ENCODE assay signal across 8 cellular contexts in genomic region chr5:171630047-171630669, GRCh38.
DNase-seq lines count a peak whose midpoint lies in the region; ATAC-seq, FAIRE-seq and TF ChIP-seq lines count a peak whose summit lies in the region.

No MANE protein-coding gene starts in this region.

- CTCF ChIA-PET in OCI-LY7 (lab: Charles Lee; ENCODE audit: unreplicated experiment): no interaction called here

- H3K4me2 ChIP-seq in OCI-LY7 (ENCODE audit: low read length): no peak overlapping the region

- TF ChIP-seq CTCF in GM06990 (IDR thresholded peaks at IDR 0.05; ENCODE audit: insufficient read depth, low read length, poor library complexity, severe bottlenecking) (peak; percentile 18), bronchial epithelial cell (IDR thresholded peaks at IDR 0.05; ENCODE audit: insufficient read depth, low read length, severe bottlenecking) (peak; percentile 71), OCI-LY7 (conservative IDR thresholded peaks at IDR 0.05; ENCODE audit: low read length) (no peak)

- H3K4me1 ChIP-seq in OCI-LY7 (ENCODE audit: insufficient read depth, low read length, poor library complexity, severe bottlenecking): peaks cover 15% of the 10 kb centered on the region

- no peak overlapping the region for H2AFZ ChIP-seq in OCI-LY7 (ENCODE audit: low read length)

- H3K27me3 ChIP-seq in GM06990 (replicated peaks; ENCODE audit: control insufficient read depth, insufficient read depth, low read length) (no peaks in the 10 kb centered on the region), bronchial epithelial cell (ENCODE audit: control insufficient read depth, insufficient read depth, low read length) (peaks cover 2% of the 10 kb centered on the region)

- no TSS peak for BruUV-seq in OCI-LY7 (replicated peaks; lab: Mats Ljungman, UMichigan)

- H3K9me3 ChIP-seq in OCI-LY7 (ENCODE audit: low read length): no peaks in the 10 kb centered on the region

- no peaks in the 10 kb centered on the region for H3K79me2 ChIP-seq in OCI-LY7 (ENCODE audit: insufficient read depth, low read depth, low read length)

- DNase-seq in GM06990 (ENCODE audit: extremely low read depth, insufficient read length): no peak
- peak; percentile 65 for DNase-seq in NCI-H1694 treated with DMSO at 0.1 percent for 48 hours (lab: John Stamatoyannopoulos, UW)
- peak; percentile 31 for DNase-seq in bronchial epithelial cell (ENCODE audit: low read depth)
- no peak for DNase-seq in left lobe of liver (ENCODE audit: low spot score)
- no peak for DNase-seq in OCI-LY7 (ENCODE audit: low spot score)

- POLR2A ChIA-PET in OCI-LY7 (lab: Charles Lee): no interaction called here

- H3K36me3 ChIP-seq in GM06990 (ENCODE audit: control insufficient read depth, insufficient read depth, low read length): no peaks in the 10 kb centered on the region
- H3K36me3 ChIP-seq in bronchial epithelial cell (ENCODE audit: control insufficient read depth, insufficient read depth, low read length): no peaks in the 10 kb centered on the region
- H3K36me3 ChIP-seq in OCI-LY7 (ENCODE audit: insufficient read depth, low read length): no peaks in the 10 kb centered on the region

- no peaks in the 10 kb centered on the region for H3K9me2 ChIP-seq in OCI-LY7 (ENCODE audit: insufficient read depth, low read length)

- intact Hi-C loops in OCI-LY7 (cut with micrococcal nuclease; ENCODE audit: unreplicated experiment): no loop called here

- no peaks in the 10 kb centered on the region; the same call in 1 of the 2 replicates for H4K20me1 ChIP-seq in OCI-LY7 (ENCODE audit: insufficient read depth, low read length)

- TF ChIP-seq POLR2A in GM18505 (IDR thresholded peaks at IDR 0.05; ENCODE audit: borderline replicate concordance, extremely low read depth, insufficient read depth, insufficient read length): no peak

- ATAC-seq in left lobe of liver (peak; percentile 73), GM18505 (IDR thresholded peaks at IDR 0.05; ENCODE audit: unreplicated experiment) (no peak), HG02885 (IDR thresholded peaks at IDR 0.05; ENCODE audit: poor library complexity, unreplicated experiment) (no peak), HG03139 (IDR thresholded peaks at IDR 0.05; ENCODE audit: unreplicated experiment) (no peak)

- H3K27ac ChIP-seq in OCI-LY7 (ENCODE audit: low read depth, low read length, poor library complexity, severe bottlenecking): no peak overlapping the region

- no peak for FAIRE-seq in bronchial epithelial cell (lab: Jason Lieb, UNC)

- H3K4me3 ChIP-seq in GM06990 (replicated peaks; ENCODE audit: low read depth, low read length) (no peak overlapping the region), bronchial epithelial cell (ENCODE audit: low read depth, low read length) (no peak overlapping the region), OCI-LY7 (ENCODE audit: low read depth, low read length, poor library complexity, severe bottlenecking) (no peak overlapping the region)

Comparison
In these comparisons a context has a peak if more than half of its experiments do, and no peak if none do; other contexts are left out.
1. DNase-seq: peak in NCI-H1694 treated with DMSO at 0.1 percent for 48 hours (single experiment) and bronchial epithelial cell (single experiment); none in GM06990 (single experiment), left lobe of liver (single experiment) and OCI-LY7 (single experiment).